In genomic region chr17:8290043-8290442, GRCh38 we compare ENCODE assay signal across 14 cellular contexts. TPM values are rescaled to one million over a fixed set of nuclear protein-coding genes. Genes with fewer than 3 reads are reported as not detected.
DNase-seq lines count a peak whose midpoint lies in the region; ATAC-seq, FAIRE-seq and TF ChIP-seq lines count a peak whose summit lies in the region.
"Had no signal": no experiment of that assay in that cellular context is flagged by ENCODE, and none has a peak within 500 bp of the region (broad histone marks: within the 10 kb centered on the region; RNA-seq: fewer than 3 reads in every experiment).

No MANE protein-coding gene starts in this region.

- H3K4me3 ChIP-seq in MM.1S (ENCODE audit: low read length) (no peak overlapping the region), bronchial epithelial cell (ENCODE audit: low read depth, low read length) (no peak overlapping the region), psoas muscle (peak overlapping the region; percentile 78)

- 50 to 65% (median 53%) methylated on average over 3 of the region's 3 CpGs for WGBS in psoas muscle, 3 donors

- H3K9me2 ChIP-seq in MM.1S (replicated peaks; ENCODE audit: insufficient read depth, low read length), result no peaks in the 10 kb centered on the region

- no peaks in the 10 kb centered on the region for H3K9me3 Mint-ChIP-seq in activated CD8-positive, alpha-beta memory T cell treated with anti-CD3 and anti-CD28 coated beads, Interleukin-2, amount 10 ng/mL, durations not matched to agents 7 days and 5 days (ENCODE audit: low read depth)

- H3K9me3 ChIP-seq in MM.1S (replicated peaks; ENCODE audit: insufficient read depth, low read length) (no peaks in the 10 kb centered on the region), psoas muscle (no peaks in the 10 kb centered on the region)

- no peak overlapping the region for H2AFZ ChIP-seq in MM.1S (ENCODE audit: low read length)

- intact Hi-C loops in psoas muscle (cut with DNase I), result loop anchor here in 1 of 2 donors (10.0 kb wide), 1 partner anchor 175 kb away; the partner anchor contains the start of gene ALOXE3

- FAIRE-seq in bronchial epithelial cell (lab: Jason Lieb, UNC), result no peak
- FAIRE-seq: keratinocyte had no signal

- no peak for TF ChIP-seq CTCF in MM.1S (IDR thresholded peaks at IDR 0.05; ENCODE audit: low read length)
- TF ChIP-seq CTCF in bronchial epithelial cell (IDR thresholded peaks at IDR 0.05; ENCODE audit: insufficient read depth, low read length, severe bottlenecking), result no peak
- TF ChIP-seq CTCF in psoas muscle (IDR thresholded peaks at IDR 0.05), result no peak

- H3K27ac Mint-ChIP-seq in activated CD8-positive, alpha-beta memory T cell treated with anti-CD3 and anti-CD28 coated beads, Interleukin-2, amount 10 ng/mL, durations not matched to agents 7 days and 5 days, result peak overlapping the region; percentile 25

- DNase-seq in activated CD8-positive, alpha-beta memory T cell treated with anti-CD3 and anti-CD28 coated beads, Interleukin-2, amount 10 ng/mL, durations not matched to agents 7 days and 5 days, result no peak
- no peak for DNase-seq in activated CD8-positive, alpha-beta memory T cell treated with anti-CD3 and anti-CD28 coated beads, Interleukin-2, amount 50 U/mL, for 4 hours
- DNase-seq in MM.1S, result no peak
- DNase-seq in bronchial epithelial cell (ENCODE audit: low read depth), result peak; percentile 10
- DNase-seq in psoas muscle, result no peak
- DNase-seq in Kasumi-1 (lab: John Stamatoyannopoulos, UW), result no peak
- DNase-seq: MV-4-11; NCI-H69; stimulated activated naive CD4-positive, alpha-beta T cell treated with Interleukin-2 at 50 U/mL for 16 hours had no signal

- CTCF ChIA-PET in activated CD8-positive, alpha-beta memory T cell treated with anti-CD3 and anti-CD28 coated beads, Interleukin-2, amount 10 ng/mL, durations not matched to agents 7 days and 5 days (lab: Charles Lee), result no interaction called here

- H3K36me3 Mint-ChIP-seq in activated CD8-positive, alpha-beta memory T cell treated with anti-CD3 and anti-CD28 coated beads, Interleukin-2, amount 10 ng/mL, durations not matched to agents 7 days and 5 days, result peaks cover 12% of the 10 kb centered on the region

- no peak overlapping the region for H3K27ac ChIP-seq in MM.1S (ENCODE audit: low read length)
- H3K27ac ChIP-seq in psoas muscle, result no peak overlapping the region
- H3K27ac ChIP-seq: cardiac muscle cell had no signal

- no peaks in the 10 kb centered on the region for H3F3A ChIP-seq in MM.1S (ENCODE audit: insufficient read depth, low read length)

- ATAC-seq in activated CD8-positive, alpha-beta memory T cell treated with anti-CD3 and anti-CD28 coated beads, Interleukin-2, amount 10 ng/mL, durations not matched to agents 7 days and 5 days, result no peak
- ATAC-seq in psoas muscle, result no peak
- ATAC-seq in HG03342 (IDR thresholded peaks at IDR 0.05; ENCODE audit: unreplicated experiment), result no peak
- ATAC-seq in HG02840 (IDR thresholded peaks at IDR 0.05; ENCODE audit: low FRiP score, unreplicated experiment), result no peak

- H3K27me3 Mint-ChIP-seq in activated CD8-positive, alpha-beta memory T cell treated with anti-CD3 and anti-CD28 coated beads, Interleukin-2, amount 10 ng/mL, durations not matched to agents 7 days and 5 days, result no peaks in the 10 kb centered on the region

- peaks cover 43% of the 10 kb centered on the region for H3K4me1 Mint-ChIP-seq in activated CD8-positive, alpha-beta memory T cell treated with anti-CD3 and anti-CD28 coated beads, Interleukin-2, amount 10 ng/mL, durations not matched to agents 7 days and 5 days

- no peaks in the 10 kb centered on the region for H3K27me3 ChIP-seq in MM.1S (replicated peaks; ENCODE audit: insufficient read depth, low read length)
- H3K27me3 ChIP-seq in bronchial epithelial cell (ENCODE audit: control insufficient read depth, insufficient read depth, low read length), result no peaks in the 10 kb centered on the region
- no peaks in the 10 kb centered on the region for H3K27me3 ChIP-seq in psoas muscle (ENCODE audit: insufficient read depth in 3 of 3, low read length in 2 of 3)
- H3K27me3 ChIP-seq: cardiac muscle cell had no signal

- peak overlapping the region; percentile 93; the same call in 1 of the 2 replicates for H3K4me2 ChIP-seq in MM.1S (ENCODE audit: low read depth, low read length)

- H4K20me1 ChIP-seq in MM.1S (ENCODE audit: insufficient read depth, low read length), result no peaks in the 10 kb centered on the region

- peaks cover 8% of the 10 kb centered on the region for H3K79me2 ChIP-seq in MM.1S (ENCODE audit: low read length)

- peak overlapping the region; percentile 90 for H3K4me3 Mint-ChIP-seq in activated CD8-positive, alpha-beta memory T cell treated with anti-CD3 and anti-CD28 coated beads, Interleukin-2, amount 10 ng/mL, durations not matched to agents 7 days and 5 days

- peaks cover 3% of the 10 kb centered on the region; the same call in 1 of the 2 replicates for H3K4me1 ChIP-seq in MM.1S (ENCODE audit: low read length)
- H3K4me1 ChIP-seq in psoas muscle, result peaks cover 20% of the 10 kb centered on the region

- H3K9ac ChIP-seq in MM.1S (ENCODE audit: low read length), result no peak overlapping the region

- H3K36me3 ChIP-seq in MM.1S (replicated peaks; ENCODE audit: insufficient read depth, low read length) (no peaks in the 10 kb centered on the region), bronchial epithelial cell (ENCODE audit: control insufficient read depth, insufficient read depth, low read length) (no peaks in the 10 kb centered on the region), psoas muscle (ENCODE audit: insufficient read depth in 1 of 2, low read depth in 1 of 2) (no peaks in the 10 kb centered on the region)
- H3K36me3 ChIP-seq: cardiac muscle cell had no signal

RNA-seq across cellular contexts. Expression of gene RANGRF, which starts 1.6 kb away (rescaled TPM):
- total RNA-seq in activated CD8-positive, alpha-beta memory T cell treated with anti-CD3 and anti-CD28 coated beads, Interleukin-2, amount 10 ng/mL, durations not matched to agents 7 days and 5 days, result 10 to 100 TPM; 53.8 to 63.6 TPM
- total RNA-seq in bronchial epithelial cell, result 11.1 and 11.8 TPM in 2 replicates
- 10 to 100 TPM in 3 of 4 donors, 1 to 10 TPM in 1; 9.0 to 16.3 (median 11.7) TPM for total RNA-seq in psoas muscle
- 10 to 100 TPM; 17.8 to 24.3 (median 22.1) TPM for polyA plus RNA-seq in psoas muscle

RNA-seq across cellular contexts. Expression of gene SLC25A35, which starts 5.2 kb away (rescaled TPM):
- 10 to 100 TPM; 10.8 to 11.6 TPM for total RNA-seq in activated CD8-positive, alpha-beta memory T cell treated with anti-CD3 and anti-CD28 coated beads, Interleukin-2, amount 10 ng/mL, durations not matched to agents 7 days and 5 days
- total RNA-seq in bronchial epithelial cell, result 0.26 and 0.38 TPM in 2 replicates
- total RNA-seq in psoas muscle, result 1 to 10 TPM in 3 of 4 donors, under 1 TPM in 1; 0.69 to 2.5 (median 1.5) TPM
- polyA plus RNA-seq in psoas muscle, result 1 to 10 TPM in 2 of 3 donors, under 1 TPM in 1; 0.82 to 4.2 (median 1.1) TPM

RNA-seq across cellular contexts. Expression of gene ARHGEF15, which starts 20.0 kb away (rescaled TPM):
- not detected for total RNA-seq in activated CD8-positive, alpha-beta memory T cell treated with anti-CD3 and anti-CD28 coated beads, Interleukin-2, amount 10 ng/mL, durations not matched to agents 7 days and 5 days
- total RNA-seq in bronchial epithelial cell, result not detected in 2 replicates
- total RNA-seq in psoas muscle, result 10 to 100 TPM in 2 of 4 donors, 1 to 10 TPM in 2; 6.2 to 13.6 (median 10.7) TPM
- 10 to 100 TPM in 1 of 3 donors, 1 to 10 TPM in 2; 4.9 to 14.5 (median 5.4) TPM for polyA plus RNA-seq in psoas muscle
- total RNA-seq: H4 had no signal
- polyA plus RNA-seq: keratinocyte had no signal

RNA-seq across cellular contexts. Expression of gene PFAS, which starts 41.0 kb away (rescaled TPM):
- 100 to 1,000 TPM in 1 of 2 experiments, 10 to 100 TPM in 1; 75.1 to 113 TPM for total RNA-seq in activated CD8-positive, alpha-beta memory T cell treated with anti-CD3 and anti-CD28 coated beads, Interleukin-2, amount 10 ng/mL, durations not matched to agents 7 days and 5 days
- total RNA-seq in bronchial epithelial cell (5.8 and 9.5 TPM in 2 replicates), psoas muscle (10 to 100 TPM; 10.7 to 15.6 (median 13.3) TPM)
- polyA plus RNA-seq in psoas muscle, result 10 to 100 TPM in 1 of 3 donors, 1 to 10 TPM in 2; 4.9 to 10.0 (median 7.5) TPM

RNA-seq across cellular contexts. Expression of gene CTC1, which starts 42.2 kb away (rescaled TPM):
- 10 to 100 TPM; 76.7 to 82.0 TPM for total RNA-seq in activated CD8-positive, alpha-beta memory T cell treated with anti-CD3 and anti-CD28 coated beads, Interleukin-2, amount 10 ng/mL, durations not matched to agents 7 days and 5 days
- total RNA-seq in bronchial epithelial cell (2.9 and 5.6 TPM in 2 replicates), psoas muscle (10 to 100 TPM; 11.0 to 19.6 (median 13.7) TPM)
- 1 to 10 TPM; 2.7 to 6.3 (median 4.6) TPM for polyA plus RNA-seq in psoas muscle
